34 cellular contexts compared by ENCODE assay signal in genomic region chr15:65330934-65331645, GRCh38. TPM values are rescaled to one million over a fixed set of nuclear protein-coding genes. Genes with fewer than 3 reads are reported as not detected.
DNase-seq lines count a peak whose midpoint lies in the region; ATAC-seq and TF ChIP-seq lines count a peak whose summit lies in the region.
"Had no signal": no experiment of that assay in that cellular context is flagged by ENCODE, and none has a peak within 500 bp of the region (broad histone marks: within the 10 kb centered on the region; RNA-seq: fewer than 3 reads in every experiment).

No MANE protein-coding gene starts in this region.

- H3K4me2 ChIP-seq in GM23248 (ENCODE audit: unreplicated experiment) (no peak overlapping the region), neuronal stem cell (ENCODE audit: insufficient read depth, low read length, poor library complexity, severe bottlenecking) (no peak overlapping the region)
- H3K4me2 ChIP-seq: PC-9 had no signal

- DNase-seq in GM23248 (peak; percentile 17), NT2/D1 (ENCODE audit: low read depth, low spot score) (no peak), endodermal cell (peak; percentile 70), neuronal stem cell (ENCODE audit: low spot score) (no peak), sigmoid colon (no peak), cerebellum (ENCODE audit: low spot score) (no peak)
- DNase-seq in effector memory CD4-positive, alpha-beta T cell = no peak
- DNase-seq: activated CD4-positive, alpha-beta T cell treated with anti-CD3 and anti-CD28 coated beads, Interleukin-2, amount 10 ng/mL, durations not matched to agents 7 days and 5 days; activated effector memory CD4-positive, alpha-beta T cell treated with anti-CD3 and anti-CD28 coated beads, Interleukin-2, amount 50 U/mL, for 16 hours; activated T-cell treated with anti-CD3 and anti-CD28 coated beads, Interleukin-2, amount 50 U/mL, for 1 hour; Caco-2; colonic mucosa; effector CD8-positive, alpha-beta T cell; erythroblast; heart right ventricle; Karpas-422; NCI-H2029; NCI-H526; NK-92 treated with Interleukin-12 subunit alpha and Interleukin-12 subunit beta, amount 100 ng/mL, for 24 hours; pancreas; PC-9; retina; SHP77; stimulated activated naive CD4-positive, alpha-beta T cell; T-helper 9 cell had no signal

- TF ChIP-seq EP300 in sigmoid colon (IDR thresholded peaks at IDR 0.05) = no peak

- no peaks in the 10 kb centered on the region for H3K79me2 ChIP-seq in GM23248 (ENCODE audit: insufficient read depth)

- no peak overlapping the region for H3K14ac ChIP-seq in neuronal stem cell (ENCODE audit: low read length)

- no peak for TF ChIP-seq POLR2A in sigmoid colon (IDR thresholded peaks at IDR 0.05)

- H3K27me3 Mint-ChIP-seq in endodermal cell (ENCODE audit: insufficient read depth) = peaks cover 1% of the 10 kb centered on the region
- H3K27me3 Mint-ChIP-seq: type B pancreatic cell had no signal

- no peaks in the 10 kb centered on the region for H3K9me3 Mint-ChIP-seq in endodermal cell
- H3K9me3 Mint-ChIP-seq: activated CD4-positive, alpha-beta T cell treated with anti-CD3 and anti-CD28 coated beads, Interleukin-2, amount 10 ng/mL, durations not matched to agents 7 days and 5 days; nephron; type B pancreatic cell had no signal

- peaks cover 6% of the 10 kb centered on the region for H3K36me3 Mint-ChIP-seq in endodermal cell (ENCODE audit: low read depth)
- H3K36me3 Mint-ChIP-seq: activated naive CD8-positive, alpha-beta T cell had no signal

- H3K9me3 ChIP-seq in GM23248 (ENCODE audit: low read depth) (no peaks in the 10 kb centered on the region), NT2/D1 (ENCODE audit: insufficient read depth, low read length) (no peaks in the 10 kb centered on the region), endodermal cell (ENCODE audit: control insufficient read depth, low read length) (no peaks in the 10 kb centered on the region), neuronal stem cell (replicated peaks in 1 of 2; ENCODE audit: control insufficient read depth in 2 of 2, insufficient read depth in 1 of 2, low read depth in 1 of 2, low read length in 2 of 2) (no peaks in the 10 kb centered on the region), sigmoid colon (no peaks in the 10 kb centered on the region)
- H3K9me3 ChIP-seq in effector memory CD4-positive, alpha-beta T cell (ENCODE audit: control insufficient read depth, low read length) = no peaks in the 10 kb centered on the region
- H3K9me3 ChIP-seq: Caco-2, colonic mucosa, heart right ventricle, pancreas had no signal

- no peak for ATAC-seq in GM18861 (IDR thresholded peaks at IDR 0.05; ENCODE audit: unreplicated experiment)
- ATAC-seq: heart right ventricle, pancreas had no signal

- H3K4me1 ChIP-seq in GM23248 (ENCODE audit: insufficient read depth) (no peaks in the 10 kb centered on the region), NT2/D1 (ENCODE audit: insufficient read depth, insufficient read length) (peaks cover 31% of the 10 kb centered on the region), endodermal cell (ENCODE audit: control insufficient read depth, insufficient read depth, low read length) (peaks cover 15% of the 10 kb centered on the region), neuronal stem cell (ENCODE audit: control insufficient read depth in 2 of 2, insufficient read depth in 1 of 2, low read depth in 1 of 2, low read length in 2 of 2) (peaks cover 30 to 39% of the 10 kb centered on the region in 2 donors), sigmoid colon (no peaks in the 10 kb centered on the region)
- no peaks in the 10 kb centered on the region for H3K4me1 ChIP-seq in effector memory CD4-positive, alpha-beta T cell (ENCODE audit: control insufficient read depth, insufficient read depth, low read length, poor library complexity, severe bottlenecking)
- H3K4me1 ChIP-seq: Caco-2, colonic mucosa, pancreas had no signal

- peak overlapping the region; percentile 83 for H2BK15ac ChIP-seq in neuronal stem cell (ENCODE audit: low read length)

- peak overlapping the region; percentile 47 for H2AK5ac ChIP-seq in neuronal stem cell (ENCODE audit: low read depth, low read length)

- H3K27ac ChIP-seq in GM23248 (no peak overlapping the region), endodermal cell (ENCODE audit: low read depth, low read length) (no peak overlapping the region), neuronal stem cell (replicated peaks; ENCODE audit: low read length) (no peak overlapping the region), sigmoid colon (no peak overlapping the region)
- H3K27ac ChIP-seq in effector memory CD4-positive, alpha-beta T cell (ENCODE audit: insufficient read depth, low read length, poor library complexity, severe bottlenecking) = no peak overlapping the region
- H3K27ac ChIP-seq: C4-2B, colonic mucosa, heart right ventricle, pancreas, PC-9, skin epidermis had no signal

- no peaks in the 10 kb centered on the region for H3K9me2 ChIP-seq in GM23248 (ENCODE audit: insufficient read depth)

- H4K20me1 ChIP-seq in GM23248 (ENCODE audit: insufficient read depth) = no peaks in the 10 kb centered on the region

- no peak overlapping the region for H4K91ac ChIP-seq in neuronal stem cell (ENCODE audit: low read depth, low read length, poor library complexity)

- H3K27ac Mint-ChIP-seq in endodermal cell = no peak overlapping the region
- H3K27ac Mint-ChIP-seq: activated CD4-positive, alpha-beta T cell treated with anti-CD3 and anti-CD28 coated beads, Interleukin-2, amount 10 ng/mL, durations not matched to agents 7 days and 5 days; activated naive CD8-positive, alpha-beta T cell; nephron; type B pancreatic cell had no signal

- H3K36me3 ChIP-seq in GM23248 (ENCODE audit: low read depth) = no peaks in the 10 kb centered on the region
- peaks cover 79% of the 10 kb centered on the region for H3K36me3 ChIP-seq in NT2/D1 (ENCODE audit: insufficient read depth, insufficient read length, low read length)
- H3K36me3 ChIP-seq in endodermal cell (ENCODE audit: control insufficient read depth, insufficient read depth, low read length) = no peaks in the 10 kb centered on the region
- H3K36me3 ChIP-seq in neuronal stem cell (replicated peaks in 1 of 2; ENCODE audit: control insufficient read depth in 2 of 2, insufficient read depth in 2 of 2, low read length in 2 of 2) = peaks cover 25 to 79% of the 10 kb centered on the region in 2 donors
- no peaks in the 10 kb centered on the region for H3K36me3 ChIP-seq in effector memory CD4-positive, alpha-beta T cell (ENCODE audit: control insufficient read depth, insufficient read depth, low read length)
- H3K36me3 ChIP-seq in sigmoid colon = no peaks in the 10 kb centered on the region
- H3K36me3 ChIP-seq: colonic mucosa, heart right ventricle, pancreas had no signal

- H3K9ac ChIP-seq in GM23248 (no peak overlapping the region), NT2/D1 (ENCODE audit: insufficient read length, low read depth) (peak overlapping the region; percentile 29), endodermal cell (ENCODE audit: extremely low read depth, low read length, poor library complexity, severe bottlenecking) (no peak overlapping the region), neuronal stem cell (ENCODE audit: low read depth, low read length, poor library complexity) (peak overlapping the region; percentile 14)

- no peak overlapping the region for H4K8ac ChIP-seq in neuronal stem cell (ENCODE audit: low read depth, low read length)

- peaks cover 25% of the 10 kb centered on the region for H3K4me1 Mint-ChIP-seq in endodermal cell
- H3K4me1 Mint-ChIP-seq: activated CD4-positive, alpha-beta T cell treated with anti-CD3 and anti-CD28 coated beads, Interleukin-2, amount 10 ng/mL, durations not matched to agents 7 days and 5 days had no signal

- TF ChIP-seq CTCF in endodermal cell (conservative IDR thresholded peaks at IDR 0.05) (no peak), sigmoid colon (IDR thresholded peaks at IDR 0.05) (no peak)

- peak overlapping the region; percentile 74 for H3K18ac ChIP-seq in neuronal stem cell (ENCODE audit: low read length)

- peak overlapping the region; percentile 3 for H3K23ac ChIP-seq in neuronal stem cell (ENCODE audit: low read depth, low read length, poor library complexity)

- peaks cover 4% of the 10 kb centered on the region for H3K79me1 ChIP-seq in neuronal stem cell (ENCODE audit: low read depth, low read length)

- H2BK5ac ChIP-seq in neuronal stem cell (ENCODE audit: low read length) = no peak overlapping the region

- H3K4me3 ChIP-seq in GM23248 (no peak overlapping the region), NT2/D1 (ENCODE audit: insufficient read length, low read depth) (no peak overlapping the region), endodermal cell (ENCODE audit: low read length) (no peak overlapping the region), neuronal stem cell (ENCODE audit: low read length in 2 of 2) (peak overlapping the region in 1 of 2 donors; percentile 23), sigmoid colon (no peak overlapping the region)
- no peak overlapping the region for H3K4me3 ChIP-seq in effector memory CD4-positive, alpha-beta T cell (ENCODE audit: insufficient read depth, low read depth, low read length, poor library complexity, severe bottlenecking)
- H3K4me3 ChIP-seq: colonic mucosa, heart right ventricle, pancreas, PC-9, skin epidermis had no signal

- H3K4ac ChIP-seq in neuronal stem cell (ENCODE audit: low read length) = no peak overlapping the region

- peaks cover 5% of the 10 kb centered on the region; the same call in 1 of the 2 replicates for H3K27me3 ChIP-seq in GM23248 (replicated peaks; ENCODE audit: insufficient read depth)
- H3K27me3 ChIP-seq in NT2/D1 (ENCODE audit: insufficient read depth, insufficient read length) = no peaks in the 10 kb centered on the region
- H3K27me3 ChIP-seq in endodermal cell (ENCODE audit: control insufficient read depth, insufficient read depth, low read length, poor library complexity, severe bottlenecking) = no peaks in the 10 kb centered on the region
- H3K27me3 ChIP-seq in neuronal stem cell (ENCODE audit: control insufficient read depth in 3 of 3, insufficient read depth in 3 of 3, low read depth in 1 of 3, low read length in 3 of 3) = peaks cover 0 to 2% (median 0%) of the 10 kb centered on the region in 3 experiments
- no peaks in the 10 kb centered on the region for H3K27me3 ChIP-seq in effector memory CD4-positive, alpha-beta T cell (replicated peaks; ENCODE audit: control insufficient read depth, insufficient read depth, low read length, poor library complexity, severe bottlenecking)
- no peaks in the 10 kb centered on the region for H3K27me3 ChIP-seq in sigmoid colon
- H3K27me3 ChIP-seq: colonic mucosa, pancreas had no signal

- H2BK120ac ChIP-seq in neuronal stem cell (ENCODE audit: low read depth, low read length) = no peak overlapping the region

- no peak overlapping the region for H2AFZ ChIP-seq in GM23248
- no peak overlapping the region for H2AFZ ChIP-seq in neuronal stem cell (ENCODE audit: low read length)
- H2AFZ ChIP-seq: PC-9 had no signal

- no peak overlapping the region for H2BK12ac ChIP-seq in neuronal stem cell (ENCODE audit: low read length)

- WGBS in GM23248 (ENCODE audit: low coverage in 1 of 2, low lambda C conversion rate in 2 of 2, missing lambda C conversion rate in 2 of 2), 2 experiments = 76 to 78% methylated on average over 21 to 22 of the region's 22 CpGs
- 94 to 99% methylated on average over 13 to 22 of the region's 22 CpGs for WGBS in endodermal cell (ENCODE audit: insufficient coverage in 1 of 2, insufficient read length in 1 of 2), 2 experiments
- no CpG with 5 or more reads among the region's 22 CpGs for WGBS in neuronal stem cell (ENCODE audit: extremely low coverage in 2 of 2, insufficient read length in 2 of 2, insufficient replicate concordance in 1 of 2), 2 donors
- WGBS in sigmoid colon, 2 donors = 94 to 95% methylated on average over 22 of the region's 22 CpGs

- intact Hi-C loops in sigmoid colon (cut with DNase I) = no loop called here

- no peak overlapping the region for H3K4me3 Mint-ChIP-seq in endodermal cell
- H3K4me3 Mint-ChIP-seq: activated CD4-positive, alpha-beta T cell treated with anti-CD3 and anti-CD28 coated beads, Interleukin-2, amount 10 ng/mL, durations not matched to agents 7 days and 5 days; activated naive CD8-positive, alpha-beta T cell; nephron; type B pancreatic cell had no signal

- H3F3A ChIP-seq in GM23248 (ENCODE audit: insufficient read depth) = no peaks in the 10 kb centered on the region

- in situ Hi-C loops in GM23248 (cut with MboI) = no loop called here

RNA-seq across cellular contexts. Expression of gene RNU5B-1, which starts 26.6 kb away (rescaled TPM):
- total RNA-seq in GM23248 (2014; rRNA removed; shearing (Covaris generic)) = not detected in 2 replicates
- polyA plus RNA-seq in GM23248 (2016; fragmentation: Nextera tagmentation; extraction: Ambion mirVana) (not detected in 2 replicates), sigmoid colon (not detected)
- total RNA-seq in endodermal cell (10 to 100 TPM in 1 of 2 donors, not detected in 1; 18.6 TPM), sigmoid colon (not detected), cerebellum (not detected)
- polyA plus RNA-seq in endodermal cell (2013, experiment 1 of 2) = 18,487 TPM
- polyA plus RNA-seq in endodermal cell (2013, experiment 2 of 2) = 28,205 TPM
- polyA plus RNA-seq in neuronal stem cell (2013, experiment 1 of 2) = not detected
- polyA plus RNA-seq in neuronal stem cell (2013, experiment 2 of 2) = not detected
- total RNA-seq: bronchial epithelial cell, Caco-2, lung microvascular endothelial cell, PC-9 had no signal
- polyA plus RNA-seq: heart right ventricle, pancreas had no signal

RNA-seq across cellular contexts. Expression of gene RNU5A-1, which starts 35.2 kb away (rescaled TPM):
- not detected in 2 replicates for total RNA-seq in GM23248 (2014; rRNA removed; shearing (Covaris generic))
- polyA plus RNA-seq in GM23248 (2016; fragmentation: Nextera tagmentation; extraction: Ambion mirVana) (not detected in 2 replicates), sigmoid colon (not detected)
- total RNA-seq in endodermal cell (not detected), sigmoid colon (not detected), cerebellum (not detected)
- 11,210 TPM for polyA plus RNA-seq in endodermal cell (2013, experiment 1 of 2)
- 16,814 TPM for polyA plus RNA-seq in endodermal cell (2013, experiment 2 of 2)
- not detected for polyA plus RNA-seq in neuronal stem cell (2013, experiment 1 of 2)
- not detected for polyA plus RNA-seq in neuronal stem cell (2013, experiment 2 of 2)
- total RNA-seq: activated CD4-positive, alpha-beta T cell treated with anti-CD3 and anti-CD28 coated beads, Interleukin-2, amount 10 ng/mL, durations not matched to agents 7 days and 5 days; bronchial epithelial cell; Caco-2; colonic mucosa; heart right ventricle; lung microvascular endothelial cell; mucosa of gallbladder; pancreas; PC-9 had no signal
- polyA plus RNA-seq: heart right ventricle, pancreas had no signal

RNA-seq across cellular contexts. Expression of gene PARP16, which starts 44.4 kb away (rescaled TPM):
- total RNA-seq in GM23248 (2014; rRNA removed; shearing (Covaris generic)) = 3.8 and 5.6 TPM in 2 replicates
- 7.1 and 7.7 TPM in 2 replicates for polyA plus RNA-seq in GM23248 (2016; fragmentation: Nextera tagmentation; extraction: Ambion mirVana)
- total RNA-seq in endodermal cell = 10 to 100 TPM in 1 of 2 donors, 1 to 10 TPM in 1; 4.3 to 11.6 TPM
- polyA plus RNA-seq in endodermal cell (2013, experiment 1 of 2) = 12.7 TPM
- 12.6 TPM for polyA plus RNA-seq in endodermal cell (2013, experiment 2 of 2)
- polyA plus RNA-seq in neuronal stem cell (2013, experiment 1 of 2) = 11.4 TPM
- polyA plus RNA-seq in neuronal stem cell (2013, experiment 2 of 2) = 12.0 TPM
- 10 to 100 TPM in 2 of 4 donors, 1 to 10 TPM in 2; 4.4 to 12.5 (median 10.4) TPM for total RNA-seq in sigmoid colon
- polyA plus RNA-seq in sigmoid colon = 10 to 100 TPM in 1 of 3 donors, 1 to 10 TPM in 2; 5.5 to 10.2 (median 8.4) TPM
- total RNA-seq in cerebellum = 8.1 TPM

RNA-seq across cellular contexts. Expression of gene IGDCC3, which starts 46.7 kb away (rescaled TPM):
- total RNA-seq in GM23248 (2014; rRNA removed; shearing (Covaris generic)) = 0.13 TPM in 1 of 2 replicates, not detected in the other
- polyA plus RNA-seq in GM23248 (2016; fragmentation: Nextera tagmentation; extraction: Ambion mirVana) (0.11 TPM in 1 of 2 replicates, not detected in the other), sigmoid colon (under 1 TPM in 2 of 3 donors, not detected in 1; under 0.01 to 0.12 TPM)
- total RNA-seq in endodermal cell (10 to 100 TPM in 1 of 2 donors, 1 to 10 TPM in 1; 7.9 to 13.5 TPM), sigmoid colon (under 1 TPM in 3 of 4 donors, not detected in 1; under 0.01 to 0.55 (median 0.41) TPM), cerebellum (19.8 TPM)
- 160 TPM for polyA plus RNA-seq in endodermal cell (2013, experiment 1 of 2)
- polyA plus RNA-seq in endodermal cell (2013, experiment 2 of 2) = 139 TPM
- polyA plus RNA-seq in neuronal stem cell (2013, experiment 1 of 2) = 69.2 TPM
- polyA plus RNA-seq in neuronal stem cell (2013, experiment 2 of 2) = 70.9 TPM
- total RNA-seq: activated CD4-positive, alpha-beta T cell treated with anti-CD3 and anti-CD28 coated beads, Interleukin-2, amount 10 ng/mL, durations not matched to agents 7 days and 5 days; bronchial epithelial cell; lung microvascular endothelial cell had no signal
- polyA plus RNA-seq: pancreas had no signal

Comparison
In these comparisons a context has a peak if more than half of its experiments do, and no peak if none do; other contexts are left out.
1. DNase-seq: peak in GM23248 (single experiment) and endodermal cell (single experiment); none in NT2/D1 (single experiment), neuronal stem cell (single experiment), effector memory CD4-positive, alpha-beta T cell (0 of 3), sigmoid colon (single experiment) and cerebellum (single experiment).
2. H3K9ac ChIP-seq: peak in NT2/D1 (single experiment) and neuronal stem cell (single experiment); none in GM23248 (single experiment) and endodermal cell (single experiment).